Comparison of ENCODE assay signal across 29 cellular contexts in genomic region chr6:105760746-105761145, GRCh38.
A peak's percentile ranks its signal among the peaks of the same experiment; 100 is the strongest.
DNase-seq lines count a peak whose midpoint lies in the region; ATAC-seq, FAIRE-seq and TF ChIP-seq lines count a peak whose summit lies in the region.
"Had no signal": no experiment of that assay in that cellular context is flagged by ENCODE, and none has a peak within 500 bp of the region (broad histone marks: within the 10 kb centered on the region; RNA-seq: fewer than 3 reads in every experiment).

No MANE protein-coding gene starts in this region.

- H3K56ac ChIP-seq in mesendoderm (ENCODE audit: low read length): no peak overlapping the region

- no peaks in the 10 kb centered on the region for H3K36me3 ChIP-seq in GM23248 (ENCODE audit: low read depth)
- H3K36me3 ChIP-seq in astrocyte (ENCODE audit: insufficient read depth, low read length): no peaks in the 10 kb centered on the region
- no peaks in the 10 kb centered on the region for H3K36me3 ChIP-seq in mesendoderm (ENCODE audit: control insufficient read depth, insufficient read depth, low read length)

- no peak overlapping the region for H2BK5ac ChIP-seq in mesendoderm (ENCODE audit: low read length)

- H2BK120ac ChIP-seq in mesendoderm (ENCODE audit: low read depth, low read length): no peak overlapping the region

- no peak overlapping the region for H3K4me3 ChIP-seq in GM23248
- H3K4me3 ChIP-seq in astrocyte (ENCODE audit: insufficient read depth, low read depth, low read length): no peak overlapping the region
- no peak overlapping the region for H3K4me3 ChIP-seq in mesendoderm (ENCODE audit: low read length)
- H3K4me3 ChIP-seq: PC-9 had no signal

- no peaks in the 10 kb centered on the region for H3K9me2 ChIP-seq in GM23248 (ENCODE audit: insufficient read depth)

- H3F3A ChIP-seq in GM23248 (ENCODE audit: insufficient read depth): peaks cover 18% of the 10 kb centered on the region; the same call in 1 of the 2 replicates

- FAIRE-seq in astrocyte (lab: Jason Lieb, UNC): no peak
- FAIRE-seq: GM12891, H1 had no signal

- WGBS in GM23248 (ENCODE audit: low coverage in 1 of 2, low lambda C conversion rate in 2 of 2, missing lambda C conversion rate in 2 of 2), 2 experiments: 95 to 97% methylated on average over 3 of the region's 3 CpGs
- WGBS in mesendoderm (ENCODE audit: extremely low coverage, insufficient coverage, low lambda C conversion rate): no CpG with 5 or more reads among the region's 3 CpGs

- H3K9me3 ChIP-seq in GM23248 (ENCODE audit: low read depth) (no peaks in the 10 kb centered on the region), astrocyte (ENCODE audit: insufficient read depth, low read depth, low read length) (no peaks in the 10 kb centered on the region)
- H3K9me3 ChIP-seq: Caco-2 had no signal

- DNase-seq in GM23248: no peak
- no peak for DNase-seq in astrocyte (ENCODE audit: low read depth)
- DNase-seq in left colon: no peak
- no peak for DNase-seq in activated naive CD4-positive, alpha-beta T cell treated with anti-CD3 and anti-CD28 coated beads, Interleukin-2, amount 50 U/mL, for 16 hours
- DNase-seq in WTC11 (ENCODE audit: low spot score): no peak
- DNase-seq in mesendoderm: no peak
- DNase-seq: Caco-2; CD8-positive, alpha-beta T cell; DMS79 treated with DMSO at 0.1 percent for 48 hours; GF-D8; HCEC 1CT; Karpas-422; MV-4-11; NCI-H1105; NCI-H146; NCI-H1930; NCI-H2107; NCI-H524 treated with DMSO at 0.1 percent for 48 hours; NCI-H774; PC-9; SW 1271 had no signal

- no peaks in the 10 kb centered on the region for H3K79me2 ChIP-seq in GM23248 (ENCODE audit: insufficient read depth)
- no peaks in the 10 kb centered on the region for H3K79me2 ChIP-seq in astrocyte (ENCODE audit: insufficient read depth, low read length)
- H3K79me2 ChIP-seq in mesendoderm (ENCODE audit: control insufficient read depth, insufficient read depth, low read length): no peaks in the 10 kb centered on the region

- H4K5ac ChIP-seq in mesendoderm (ENCODE audit: low read length): no peak overlapping the region

- H3K27me3 ChIP-seq in GM23248 (replicated peaks; ENCODE audit: insufficient read depth): no peaks in the 10 kb centered on the region
- no peaks in the 10 kb centered on the region for H3K27me3 ChIP-seq in astrocyte (ENCODE audit: insufficient read depth, low read length)
- no peaks in the 10 kb centered on the region for H3K27me3 ChIP-seq in mesendoderm (ENCODE audit: insufficient read depth, low read length, poor library complexity)

- in situ Hi-C loops in GM23248 (cut with MboI): no loop called here

- no peak overlapping the region for H3K4ac ChIP-seq in mesendoderm (ENCODE audit: low read depth, low read length)

- H3K18ac ChIP-seq in mesendoderm (ENCODE audit: low read length): no peak overlapping the region

- H4K20me1 ChIP-seq in GM23248 (ENCODE audit: insufficient read depth) (no peaks in the 10 kb centered on the region), astrocyte (ENCODE audit: insufficient read depth, low read length) (no peaks in the 10 kb centered on the region)

- POLR2A ChIA-PET in WTC11 (lab: Charles Lee): no interaction called here

- H3K9ac ChIP-seq in GM23248: no peak overlapping the region
- H3K9ac ChIP-seq in astrocyte (ENCODE audit: low read length): no peak overlapping the region
- no peak overlapping the region for H3K9ac ChIP-seq in mesendoderm (ENCODE audit: low read length)

- no peak overlapping the region for H3K4me3 Mint-ChIP-seq in astrocyte (ENCODE audit: unreplicated experiment)
- H3K4me3 Mint-ChIP-seq in WTC11: no peak overlapping the region
- H3K4me3 Mint-ChIP-seq: B cell; CD8-positive, alpha-beta T cell had no signal

- H2AFZ ChIP-seq in GM23248 (peak overlapping the region; percentile 4; the same call in 1 of the 2 replicates), astrocyte (ENCODE audit: low read depth, low read length) (no peak overlapping the region)
- H2AFZ ChIP-seq: PC-9 had no signal

- ATAC-seq in left colon (peak; percentile 68), HG03520 (IDR thresholded peaks at IDR 0.05; ENCODE audit: unreplicated experiment) (no peak), WTC11 (no peak)
- ATAC-seq: CD8-positive, alpha-beta T cell; Right ventricle myocardium inferior had no signal

- H3K27ac ChIP-seq in 22Rv1: peak overlapping the region; percentile 22
- H3K27ac ChIP-seq in GM23248: peak overlapping the region; percentile 31; the same call in 1 of the 2 replicates
- H3K27ac ChIP-seq in astrocyte (ENCODE audit: low read depth, low read length): peak overlapping the region; percentile 41
- H3K27ac ChIP-seq in mesendoderm (ENCODE audit: low read depth, low read length): no peak overlapping the region
- H3K27ac ChIP-seq: C4-2B, HL-60, PC-9 had no signal

- peaks cover 28% of the 10 kb centered on the region for H3K4me1 ChIP-seq in GM23248 (ENCODE audit: insufficient read depth)
- H3K4me1 ChIP-seq in astrocyte (ENCODE audit: insufficient read depth, low read length): peaks cover 21% of the 10 kb centered on the region
- H3K4me1 ChIP-seq in mesendoderm (ENCODE audit: control insufficient read depth, low read depth, low read length): peaks cover 2% of the 10 kb centered on the region

- H3K23ac ChIP-seq in mesendoderm (ENCODE audit: low read length): no peak overlapping the region

- CTCF ChIA-PET in WTC11 (lab: Charles Lee): no interaction called here

- intact Hi-C loops in left colon (cut with DNase I, micrococcal nuclease): no loop called here

- no peaks in the 10 kb centered on the region for H3K9me3 Mint-ChIP-seq in astrocyte (ENCODE audit: unreplicated experiment)
- H3K9me3 Mint-ChIP-seq in WTC11: peaks cover 7% of the 10 kb centered on the region
- H3K9me3 Mint-ChIP-seq: CD8-positive, alpha-beta T cell had no signal

- TF ChIP-seq CTCF in 22Rv1 (IDR thresholded peaks at IDR 0.05) (no peak), astrocyte (IDR thresholded peaks at IDR 0.05; ENCODE audit: insufficient read depth, low read depth, low read length) (no peak), WTC11 (IDR thresholded peaks at IDR 0.05) (no peak)

- no peaks in the 10 kb centered on the region for H3K27me3 Mint-ChIP-seq in astrocyte (ENCODE audit: low read depth, unreplicated experiment)
- no peaks in the 10 kb centered on the region for H3K27me3 Mint-ChIP-seq in WTC11 (ENCODE audit: low read depth)

- no peaks in the 10 kb centered on the region for H3K79me1 ChIP-seq in mesendoderm (ENCODE audit: low read length)

- H2BK15ac ChIP-seq in mesendoderm (replicated peaks; ENCODE audit: low read depth): no peak overlapping the region

- peak overlapping the region; percentile 33 for H3K4me2 ChIP-seq in GM23248 (ENCODE audit: unreplicated experiment)
- no peak overlapping the region for H3K4me2 ChIP-seq in astrocyte (ENCODE audit: low read length)
- no peak overlapping the region for H3K4me2 ChIP-seq in mesendoderm (ENCODE audit: low read length)
- H3K4me2 ChIP-seq: PC-9 had no signal

- H3K36me3 Mint-ChIP-seq in astrocyte (ENCODE audit: low read depth, unreplicated experiment) (no peaks in the 10 kb centered on the region), WTC11 (peaks cover 2% of the 10 kb centered on the region; the same call in 1 of the 2 replicates)
- H3K36me3 Mint-ChIP-seq: CD8-positive, alpha-beta T cell had no signal

- no peak overlapping the region for H4K8ac ChIP-seq in mesendoderm (ENCODE audit: low read depth, low read length)

- no peak overlapping the region for H2AK5ac ChIP-seq in mesendoderm (ENCODE audit: low read length)

- H3K4me1 Mint-ChIP-seq in astrocyte (ENCODE audit: low read depth, unreplicated experiment) (peaks cover 20% of the 10 kb centered on the region), WTC11 (peaks cover 13% of the 10 kb centered on the region; the same call in 1 of the 2 replicates)

- no peak overlapping the region for H3K27ac Mint-ChIP-seq in astrocyte (ENCODE audit: unreplicated experiment)
- no peak overlapping the region for H3K27ac Mint-ChIP-seq in WTC11
- H3K27ac Mint-ChIP-seq: B cell; CD8-positive, alpha-beta T cell had no signal

TF ChIP-seq in WTC11, 78 proteins besides CTCF, POLR2A, EP300 and RAD21:
- TF ChIP-seq PREB (CRISPR knock-in tag; IDR thresholded peaks at IDR 0.05; ENCODE audit: borderline replicate concordance): no peak
- TF ChIP-seq ZNF416 (CRISPR knock-in tag; IDR thresholded peaks at IDR 0.05): no peak
- no peak for TF ChIP-seq TEAD1 (CRISPR knock-in tag; IDR thresholded peaks at IDR 0.05)
- no peak for TF ChIP-seq CDX4 (CRISPR knock-in tag; IDR thresholded peaks at IDR 0.05; ENCODE audit: borderline replicate concordance)
- no peak for TF ChIP-seq ZNF671 (CRISPR knock-in tag; IDR thresholded peaks at IDR 0.05)
TF ChIP-seq in WTC11: peak in this region for 0.
